In genomic region chr1:203374023-203374422, GRCh38 we compare ENCODE assay signal across 10 cellular contexts.
"Had no signal": no experiment of that assay in that cellular context is flagged by ENCODE, and none has a peak within 500 bp of the region (broad histone marks: within the 10 kb centered on the region; RNA-seq: fewer than 3 reads in every experiment).

No MANE protein-coding gene starts in this region.

- H3K36me3 ChIP-seq: SJCRH30 had no signal

- H3K9me3 ChIP-seq: SJCRH30 had no signal

- H3K27ac ChIP-seq: SJCRH30 had no signal

- ATAC-seq: activated T-cell treated with anti-CD3 and anti-CD28 coated beads, Interleukin-2, amount 50 U/mL, for 4 hours; esophagus mucosa; left lobe of liver had no signal

- H3K27me3 ChIP-seq: SJCRH30 had no signal

- H3K9me3 Mint-ChIP-seq: activated T-cell treated with anti-CD3 and anti-CD28 coated beads, Interleukin-2, amount 50 U/mL, for 4 hours had no signal

- H3K4me1 ChIP-seq: SJCRH30 had no signal

- DNase-seq: activated CD4-positive, alpha-beta T cell treated with anti-CD3 and anti-CD28 coated beads, Interleukin-2, amount 50 U/mL, for 4 hours; activated CD4-positive, CD25-positive, alpha-beta regulatory T cell treated with anti-CD3 and anti-CD28 coated beads, Interleukin-2, amount 50 U/mL, for 72 hours; activated gamma-delta T cell; activated T-cell treated with anti-CD3 and anti-CD28 coated beads, Interleukin-2, amount 50 U/mL, for 4 hours; mesenchymal stem cell; posterior cingulate gyrus; SJCRH30; trophoblast cell had no signal

- H3K4me3 ChIP-seq: SJCRH30 had no signal

- H3K4me3 Mint-ChIP-seq: activated T-cell treated with anti-CD3 and anti-CD28 coated beads, Interleukin-2, amount 50 U/mL, for 4 hours had no signal
